Comparison of ENCODE assay signal across 28 cellular contexts in genomic region chr10:116705498-116705897, GRCh38.
"Had no signal": no experiment of that assay in that cellular context is flagged by ENCODE, and none has a peak within 500 bp of the region (broad histone marks: within the 10 kb centered on the region; RNA-seq: fewer than 3 reads in every experiment).

No MANE protein-coding gene starts in this region.

- FAIRE-seq: endometrium had no signal

- H3K36me3 ChIP-seq: ascending aorta, brain microvascular endothelial cell, esophagus squamous epithelium, uterus had no signal

- H3K4me3 ChIP-seq: adrenal gland, ascending aorta, esophagus squamous epithelium, lung, mucosa of descending colon, smooth muscle cell, testis, uterus had no signal

- H3K27ac ChIP-seq: adrenal gland, ascending aorta, brain microvascular endothelial cell, epithelial cell of prostate, esophagus squamous epithelium, testis, uterus had no signal

- H3K4me1 ChIP-seq: uterus had no signal

- ATAC-seq: mucosa of descending colon; stimulated activated memory B cell treated with anti-CD40 and anti-IgM and Interleukin-4, amounts not matched to agents 10 μg/mL and 1 μg/mL and 100 μg/mL, for 72 hours had no signal

- H3K9me3 ChIP-seq: adrenal gland, ascending aorta, esophagus squamous epithelium, mucosa of descending colon, testis, uterus had no signal

- H3K27me3 ChIP-seq: adrenal gland, ascending aorta, brain microvascular endothelial cell, esophagus squamous epithelium, testis, uterus had no signal

- DNase-seq: activated CD4-positive, alpha-beta T cell treated with anti-CD3 and anti-CD28 coated beads for 4 hours; activated CD4-positive, alpha-beta T cell treated with anti-CD3 and anti-CD28 coated beads, Interleukin-2, amount 50 U/mL, for 48 hours; activated CD4-positive, CD25-positive, alpha-beta regulatory T cell; activated CD8-positive, alpha-beta memory T cell treated with anti-CD3 and anti-CD28 coated beads for 24 hours; activated effector memory CD4-positive, alpha-beta T cell treated with Interleukin-2 at 50 U/mL for 16 hours; activated naive CD4-positive, alpha-beta T cell treated with anti-CD3 and anti-CD28 coated beads for 36 hours; activated naive CD8-positive, alpha-beta T cell treated with anti-CD3 and anti-CD28 coated beads for 36 hours; adrenal gland; brain microvascular endothelial cell; caudate nucleus; effector CD4-positive, alpha-beta T cell; esophagus squamous epithelium; foreskin melanocyte; kidney glomerular epithelial cell; mucosa of descending colon; posterior cingulate gyrus; stimulated activated CD4-positive, alpha-beta T cell treated with anti-CD3 and anti-CD28 coated beads, Interleukin-1b, Interleukin-23, amount 100 ng/mL, for 48 hours; stimulated activated CD4-positive, alpha-beta T cell treated with anti-CD3 and anti-CD28 coated beads, Interleukin-4, amount 100 ng/mL, for 4 hours; stimulated activated CD8-positive, alpha-beta memory T cell treated with anti-CD3 and anti-CD28 coated beads, Interleukin-4, amount 100 ng/mL, for 48 hours; testis; trophoblast cell; uterus had no signal
